1 cellular context compared by ENCODE assay signal in the genomic region with DNA sequence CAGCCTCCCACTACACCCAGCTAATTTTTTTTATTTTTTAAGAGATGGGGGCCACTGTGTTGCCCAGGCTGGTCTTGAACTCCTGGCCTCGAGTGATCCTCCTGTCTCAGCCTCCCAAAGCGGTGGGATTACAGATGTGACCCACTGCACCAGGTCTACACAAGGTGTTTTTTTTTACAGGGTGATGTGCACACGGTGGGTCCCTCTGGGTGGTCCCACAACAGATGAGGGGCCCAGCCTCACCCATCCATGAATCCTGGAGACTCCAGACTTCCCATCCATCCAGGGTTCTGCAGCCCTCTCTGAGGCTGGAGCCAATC.
TF ChIP-seq lines count a peak whose summit lies in the region.

No MANE protein-coding gene starts in this region.

TF ChIP-seq in HEK293, 187 proteins besides CTCF, POLR2A, EP300 and RAD21 (continued from another document):
- peak; percentile 51; the same call in 1 of the 2 replicates for TF ChIP-seq ZNF692 (tag by site-specific recombination; IDR thresholded peaks at IDR 0.05)
- no peak for TF ChIP-seq ZNF354C (tag by site-specific recombination; IDR thresholded peaks at IDR 0.05; ENCODE audit: borderline replicate concordance, low read depth)
- peak; percentile 26; the same call in 1 of the 2 replicates for TF ChIP-seq ZFHX2 (tag by site-specific recombination; conservative IDR thresholded peaks at IDR 0.05)
TF ChIP-seq in HEK293: peak in this region for 7.
